Comparison of ENCODE assay signal across 12 cellular contexts in the genomic region with DNA sequence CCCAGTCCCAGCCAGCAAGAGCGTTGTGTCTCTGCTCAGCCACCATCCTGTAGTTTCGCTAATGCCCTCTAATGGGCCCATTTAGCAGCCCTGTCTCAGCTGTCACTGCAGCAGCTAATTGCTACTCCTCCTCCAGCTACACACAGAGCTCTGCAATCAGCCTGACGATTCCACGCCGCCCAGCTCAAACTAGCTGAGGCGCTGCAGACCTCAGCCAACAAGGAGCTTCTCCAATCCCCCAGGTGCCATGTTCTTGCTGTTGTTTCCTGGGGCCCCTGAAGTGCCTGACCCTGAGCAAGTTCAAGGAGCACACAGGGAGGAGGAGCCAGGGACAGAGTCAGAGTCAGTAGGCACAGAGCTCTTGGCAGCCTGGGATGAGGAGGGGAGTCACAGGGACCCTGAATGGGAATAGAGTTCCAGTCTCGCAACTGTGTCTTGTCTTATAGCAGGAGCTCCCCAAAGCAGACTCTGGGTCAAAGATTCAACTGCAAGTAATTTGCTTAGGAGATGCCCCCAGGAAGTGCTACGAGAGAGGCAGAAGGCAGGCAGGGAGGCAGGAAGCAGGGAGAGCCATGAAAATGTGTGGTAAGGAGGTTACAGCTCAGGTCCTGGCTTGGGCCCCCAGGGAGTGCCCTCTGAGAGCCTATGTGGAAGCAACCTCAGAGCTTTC.
DNase-seq lines count a peak whose midpoint lies in the region; ATAC-seq and TF ChIP-seq lines count a peak whose summit lies in the region.
"Had no signal": no experiment of that assay in that cellular context is flagged by ENCODE, and none has a peak within 500 bp of the region (broad histone marks: within the 10 kb centered on the region; RNA-seq: fewer than 3 reads in every experiment).

No MANE protein-coding gene starts in this region.

- no peaks in the 10 kb centered on the region for H3K9me3 Mint-ChIP-seq in effector memory CD8-positive, alpha-beta T cell

- no peaks in the 10 kb centered on the region for H3K36me3 Mint-ChIP-seq in effector memory CD8-positive, alpha-beta T cell (ENCODE audit: insufficient read depth)
- H3K36me3 Mint-ChIP-seq: CD4-positive, CD25-positive, alpha-beta regulatory T cell had no signal

- no peak for TF ChIP-seq CTCF in left ventricle myocardium inferior (IDR thresholded peaks at IDR 0.05; ENCODE audit: borderline replicate concordance)
- no peak for TF ChIP-seq CTCF in omental fat pad (IDR thresholded peaks at IDR 0.05)

- no peak overlapping the region for H3K4me3 Mint-ChIP-seq in effector memory CD8-positive, alpha-beta T cell
- H3K4me3 Mint-ChIP-seq: CD4-positive, CD25-positive, alpha-beta regulatory T cell had no signal

- H3K27ac ChIP-seq in left ventricle myocardium inferior (replicated peaks) = no peak overlapping the region
- H3K27ac ChIP-seq: foreskin keratinocyte had no signal

- H3K27me3 Mint-ChIP-seq in effector memory CD8-positive, alpha-beta T cell = peaks cover 10 to 50% of the 10 kb centered on the region in 2 donors
- H3K27me3 Mint-ChIP-seq: CD4-positive, CD25-positive, alpha-beta regulatory T cell had no signal

- H3K4me3 ChIP-seq in left ventricle myocardium inferior = no peak overlapping the region

- H3K27me3 ChIP-seq in left ventricle myocardium inferior (ENCODE audit: low read depth) = peaks cover 12% of the 10 kb centered on the region

- no peak overlapping the region for H3K27ac Mint-ChIP-seq in effector memory CD8-positive, alpha-beta T cell
- H3K27ac Mint-ChIP-seq: CD4-positive, CD25-positive, alpha-beta regulatory T cell had no signal

- DNase-seq in left ventricle myocardium superior (peak; percentile 14), left ventricle myocardium inferior (no peak), NCI-H82 treated with DMSO at 0.1 percent for 48 hours (lab: John Stamatoyannopoulos, UW; ENCODE audit: unreplicated experiment) (peak; percentile 42), iPS-NIHi7 (ENCODE audit: extremely low spot score) (peak; percentile 52), omental fat pad (ENCODE audit: low spot score) (no peak), DMS79 (lab: John Stamatoyannopoulos, UW) (no peak)
- no peak for DNase-seq in effector memory CD8-positive, alpha-beta T cell
- DNase-seq: CD4-positive, CD25-positive, alpha-beta regulatory T cell; NCI-H2029 had no signal

- no peaks in the 10 kb centered on the region for H3K4me1 Mint-ChIP-seq in effector memory CD8-positive, alpha-beta T cell (ENCODE audit: low read depth in 2 of 2)
- H3K4me1 Mint-ChIP-seq: CD4-positive, CD25-positive, alpha-beta regulatory T cell had no signal

- intact Hi-C loops in left ventricle myocardium superior (cut with micrococcal nuclease) (no loop called here), left ventricle myocardium inferior (cut with micrococcal nuclease) (no loop called here)

- H3K36me3 ChIP-seq in left ventricle myocardium inferior = no peaks in the 10 kb centered on the region

- H3K4me1 ChIP-seq in left ventricle myocardium inferior = peaks cover 23% of the 10 kb centered on the region

- no peaks in the 10 kb centered on the region for H3K9me3 ChIP-seq in left ventricle myocardium inferior (replicated peaks)

- ATAC-seq in left ventricle myocardium superior (no peak), HG02973 (IDR thresholded peaks at IDR 0.05; ENCODE audit: unreplicated experiment) (no peak), omental fat pad (ENCODE audit: low FRiP score) (no peak)
- no peak for ATAC-seq in effector memory CD8-positive, alpha-beta T cell (replicated peaks)
- ATAC-seq: sciatic nerve had no signal

Comparison
In these comparisons a context has a peak if more than half of its experiments do, and no peak if none do; other contexts are left out.
1. DNase-seq: peak in left ventricle myocardium superior (single experiment), NCI-H82 treated with DMSO at 0.1 percent for 48 hours (single experiment) and iPS-NIHi7 (single experiment); none in left ventricle myocardium inferior (single experiment), omental fat pad (single experiment), DMS79 (single experiment) and effector memory CD8-positive, alpha-beta T cell (0 of 3).